Comparison of ENCODE assay signal across 8 cellular contexts in the genomic region with DNA sequence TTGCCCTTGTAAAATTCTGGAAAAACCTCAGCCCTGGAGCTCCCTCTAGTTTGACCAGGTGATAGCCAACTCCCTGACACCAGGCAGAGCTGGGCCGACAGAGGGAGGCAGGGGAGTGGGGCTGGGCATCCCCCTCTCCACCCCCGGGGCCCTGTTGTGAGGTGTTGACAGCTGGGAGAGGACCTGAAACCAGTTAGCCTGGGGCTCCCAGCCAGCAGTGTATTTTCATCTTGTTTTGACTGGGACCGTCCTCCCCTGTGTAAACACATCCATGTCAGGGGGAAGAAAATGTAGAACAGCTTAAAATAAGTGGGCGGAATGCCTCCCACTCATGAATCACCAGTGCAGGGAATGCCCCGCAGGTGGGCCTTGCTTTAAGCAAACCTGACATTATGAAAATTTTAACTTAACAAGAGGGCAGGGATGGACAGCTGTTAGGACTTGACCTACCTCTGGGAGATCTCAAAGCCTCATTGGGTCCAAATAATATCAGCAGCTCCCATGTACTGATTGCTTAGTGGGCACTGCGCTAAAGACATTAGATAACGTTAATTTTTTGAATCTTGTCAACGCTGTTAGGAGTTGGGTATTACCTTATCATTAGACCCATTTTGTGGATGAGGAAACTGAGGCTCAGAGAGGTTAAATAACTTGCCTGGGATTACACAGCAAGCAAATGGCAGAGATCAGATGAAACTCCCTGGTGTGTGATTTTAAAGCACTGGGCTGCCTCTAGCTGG.
DNase-seq lines count a peak whose midpoint lies in the region; ATAC-seq and TF ChIP-seq lines count a peak whose summit lies in the region.

No MANE protein-coding gene starts in this region.

- H3K4me3 Mint-ChIP-seq in stimulated activated effector memory CD8-positive, alpha-beta T cell treated with anti-CD3 and anti-CD28 coated beads, Interleukin-12 subunit alpha, Interleukin-12 subunit beta, amount 100 ng/mL, for 72 hours, result no peak overlapping the region

- peak; percentile 7 for DNase-seq in DMS79 treated with DMSO at 0.1 percent for 48 hours (lab: John Stamatoyannopoulos, UW)
- no peak for DNase-seq in DMS79 (lab: John Stamatoyannopoulos, UW)
- no peak for DNase-seq in coronary artery (ENCODE audit: low spot score)
- no peak for DNase-seq in stimulated activated effector memory CD8-positive, alpha-beta T cell treated with anti-CD3 and anti-CD28 coated beads, Interleukin-12 subunit alpha, Interleukin-12 subunit beta, amount 100 ng/mL, for 72 hours (ENCODE audit: low spot score in 2 of 2)
- DNase-seq in NCI-H2171 treated with DMSO at 0.1 percent for 48 hours (lab: John Stamatoyannopoulos, UW), result no peak
- no peak for DNase-seq in KG1 (lab: John Stamatoyannopoulos, UW)
- no peak for DNase-seq in 8988T

- no peak overlapping the region for H3K4me3 ChIP-seq in coronary artery

- H3K27ac ChIP-seq in coronary artery, result peak overlapping the region; percentile 31 to 89

- ATAC-seq in HG03039 (IDR thresholded peaks at IDR 0.05; ENCODE audit: unreplicated experiment), result peak; percentile 91
- ATAC-seq in stimulated activated effector memory CD8-positive, alpha-beta T cell treated with anti-CD3 and anti-CD28 coated beads, Interleukin-12 subunit alpha, Interleukin-12 subunit beta, amount 100 ng/mL, for 72 hours, result peak; percentile 63

- H3K4me1 Mint-ChIP-seq in stimulated activated effector memory CD8-positive, alpha-beta T cell treated with anti-CD3 and anti-CD28 coated beads, Interleukin-12 subunit alpha, Interleukin-12 subunit beta, amount 100 ng/mL, for 72 hours, result peaks cover 5% of the 10 kb centered on the region

- TF ChIP-seq CTCF in coronary artery (IDR thresholded peaks at IDR 0.05), result no peak

- H3K9me3 Mint-ChIP-seq in stimulated activated effector memory CD8-positive, alpha-beta T cell treated with anti-CD3 and anti-CD28 coated beads, Interleukin-12 subunit alpha, Interleukin-12 subunit beta, amount 100 ng/mL, for 72 hours, result no peaks in the 10 kb centered on the region

- no peak overlapping the region for H3K27ac Mint-ChIP-seq in stimulated activated effector memory CD8-positive, alpha-beta T cell treated with anti-CD3 and anti-CD28 coated beads, Interleukin-12 subunit alpha, Interleukin-12 subunit beta, amount 100 ng/mL, for 72 hours

- no peaks in the 10 kb centered on the region for H3K36me3 Mint-ChIP-seq in stimulated activated effector memory CD8-positive, alpha-beta T cell treated with anti-CD3 and anti-CD28 coated beads, Interleukin-12 subunit alpha, Interleukin-12 subunit beta, amount 100 ng/mL, for 72 hours
